7 cellular contexts compared by ENCODE assay signal in genomic region chr10:102931643-102932042, GRCh38.
"Had no signal": no experiment of that assay in that cellular context is flagged by ENCODE, and none has a peak within 500 bp of the region (broad histone marks: within the 10 kb centered on the region; RNA-seq: fewer than 3 reads in every experiment).

No MANE protein-coding gene starts in this region.

- H3K9me3 Mint-ChIP-seq: GM23338, HFFc6 had no signal

- ATAC-seq: GM23338, K562 had no signal

- H3K4me3 ChIP-seq: GM23338, K562 had no signal

- H3K4me1 Mint-ChIP-seq: GM23338, H9 had no signal

- H3K27ac Mint-ChIP-seq: GM23338, HFFc6 had no signal

- H3K4me3 Mint-ChIP-seq: GM23338, H9, HFFc6 had no signal

- DNase-seq: H9, HCEC 1CT, HFFc6, IMR-90, KG1 had no signal
